Comparison of ENCODE assay signal across 1 cellular context in the genomic region with DNA sequence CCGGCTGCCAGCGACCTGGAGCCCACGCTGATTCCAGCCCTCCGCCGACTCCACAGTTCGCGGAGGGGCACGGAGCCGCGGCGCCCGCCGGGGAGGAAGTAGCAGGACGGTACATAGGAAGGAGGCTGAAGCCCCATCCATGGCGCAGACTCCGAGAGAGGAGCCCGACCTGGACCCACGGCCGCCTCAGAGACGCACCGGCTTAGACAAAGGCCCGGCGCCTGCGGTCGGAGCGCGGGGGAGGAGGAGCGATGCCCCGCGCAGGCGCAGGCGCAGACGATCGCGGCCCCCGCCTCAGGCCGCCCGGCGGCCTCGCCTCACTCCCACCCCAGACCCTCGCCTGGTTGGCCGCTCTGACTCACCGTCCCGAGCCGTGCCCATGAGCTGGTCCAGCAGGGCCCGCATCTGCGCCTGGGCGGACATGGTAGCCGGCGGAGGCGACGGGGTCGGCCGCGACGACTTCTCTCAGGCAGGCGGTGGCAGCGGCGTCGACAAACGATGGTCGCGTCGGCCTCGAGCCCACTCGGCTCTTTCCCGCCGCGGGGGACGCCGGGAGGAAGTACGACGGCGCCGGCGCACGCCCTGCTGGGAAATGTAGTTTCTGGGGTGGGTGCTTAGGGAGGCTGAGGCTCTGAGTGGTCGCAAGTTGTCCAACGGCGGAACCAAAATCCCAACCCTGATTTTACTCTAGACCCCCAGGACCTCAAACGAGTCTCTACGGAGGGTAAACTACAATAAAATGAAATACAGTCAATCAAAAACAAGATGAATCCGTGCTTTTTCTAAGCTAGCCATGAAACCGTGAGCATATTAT.
TF ChIP-seq lines count a peak whose summit lies in the region.

A gene with protein sequence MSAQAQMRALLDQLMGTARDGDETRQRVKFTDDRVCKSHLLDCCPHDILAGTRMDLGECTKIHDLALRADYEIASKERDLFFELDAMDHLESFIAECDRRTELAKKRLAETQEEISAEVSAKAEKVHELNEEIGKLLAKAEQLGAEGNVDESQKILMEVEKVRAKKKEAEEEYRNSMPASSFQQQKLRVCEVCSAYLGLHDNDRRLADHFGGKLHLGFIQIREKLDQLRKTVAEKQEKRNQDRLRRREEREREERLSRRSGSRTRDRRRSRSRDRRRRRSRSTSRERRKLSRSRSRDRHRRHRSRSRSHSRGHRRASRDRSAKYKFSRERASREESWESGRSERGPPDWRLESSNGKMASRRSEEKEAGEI (minus strand): TSS at position 533 of the 814 bp plus-strand sequence. CDS start 110 bp downstream, at position 423.

TF ChIP-seq in K562, 482 proteins besides CTCF, POLR2A, EP300 and RAD21 (continued from another document and continues in another):
- TF ChIP-seq, protein P1, sequence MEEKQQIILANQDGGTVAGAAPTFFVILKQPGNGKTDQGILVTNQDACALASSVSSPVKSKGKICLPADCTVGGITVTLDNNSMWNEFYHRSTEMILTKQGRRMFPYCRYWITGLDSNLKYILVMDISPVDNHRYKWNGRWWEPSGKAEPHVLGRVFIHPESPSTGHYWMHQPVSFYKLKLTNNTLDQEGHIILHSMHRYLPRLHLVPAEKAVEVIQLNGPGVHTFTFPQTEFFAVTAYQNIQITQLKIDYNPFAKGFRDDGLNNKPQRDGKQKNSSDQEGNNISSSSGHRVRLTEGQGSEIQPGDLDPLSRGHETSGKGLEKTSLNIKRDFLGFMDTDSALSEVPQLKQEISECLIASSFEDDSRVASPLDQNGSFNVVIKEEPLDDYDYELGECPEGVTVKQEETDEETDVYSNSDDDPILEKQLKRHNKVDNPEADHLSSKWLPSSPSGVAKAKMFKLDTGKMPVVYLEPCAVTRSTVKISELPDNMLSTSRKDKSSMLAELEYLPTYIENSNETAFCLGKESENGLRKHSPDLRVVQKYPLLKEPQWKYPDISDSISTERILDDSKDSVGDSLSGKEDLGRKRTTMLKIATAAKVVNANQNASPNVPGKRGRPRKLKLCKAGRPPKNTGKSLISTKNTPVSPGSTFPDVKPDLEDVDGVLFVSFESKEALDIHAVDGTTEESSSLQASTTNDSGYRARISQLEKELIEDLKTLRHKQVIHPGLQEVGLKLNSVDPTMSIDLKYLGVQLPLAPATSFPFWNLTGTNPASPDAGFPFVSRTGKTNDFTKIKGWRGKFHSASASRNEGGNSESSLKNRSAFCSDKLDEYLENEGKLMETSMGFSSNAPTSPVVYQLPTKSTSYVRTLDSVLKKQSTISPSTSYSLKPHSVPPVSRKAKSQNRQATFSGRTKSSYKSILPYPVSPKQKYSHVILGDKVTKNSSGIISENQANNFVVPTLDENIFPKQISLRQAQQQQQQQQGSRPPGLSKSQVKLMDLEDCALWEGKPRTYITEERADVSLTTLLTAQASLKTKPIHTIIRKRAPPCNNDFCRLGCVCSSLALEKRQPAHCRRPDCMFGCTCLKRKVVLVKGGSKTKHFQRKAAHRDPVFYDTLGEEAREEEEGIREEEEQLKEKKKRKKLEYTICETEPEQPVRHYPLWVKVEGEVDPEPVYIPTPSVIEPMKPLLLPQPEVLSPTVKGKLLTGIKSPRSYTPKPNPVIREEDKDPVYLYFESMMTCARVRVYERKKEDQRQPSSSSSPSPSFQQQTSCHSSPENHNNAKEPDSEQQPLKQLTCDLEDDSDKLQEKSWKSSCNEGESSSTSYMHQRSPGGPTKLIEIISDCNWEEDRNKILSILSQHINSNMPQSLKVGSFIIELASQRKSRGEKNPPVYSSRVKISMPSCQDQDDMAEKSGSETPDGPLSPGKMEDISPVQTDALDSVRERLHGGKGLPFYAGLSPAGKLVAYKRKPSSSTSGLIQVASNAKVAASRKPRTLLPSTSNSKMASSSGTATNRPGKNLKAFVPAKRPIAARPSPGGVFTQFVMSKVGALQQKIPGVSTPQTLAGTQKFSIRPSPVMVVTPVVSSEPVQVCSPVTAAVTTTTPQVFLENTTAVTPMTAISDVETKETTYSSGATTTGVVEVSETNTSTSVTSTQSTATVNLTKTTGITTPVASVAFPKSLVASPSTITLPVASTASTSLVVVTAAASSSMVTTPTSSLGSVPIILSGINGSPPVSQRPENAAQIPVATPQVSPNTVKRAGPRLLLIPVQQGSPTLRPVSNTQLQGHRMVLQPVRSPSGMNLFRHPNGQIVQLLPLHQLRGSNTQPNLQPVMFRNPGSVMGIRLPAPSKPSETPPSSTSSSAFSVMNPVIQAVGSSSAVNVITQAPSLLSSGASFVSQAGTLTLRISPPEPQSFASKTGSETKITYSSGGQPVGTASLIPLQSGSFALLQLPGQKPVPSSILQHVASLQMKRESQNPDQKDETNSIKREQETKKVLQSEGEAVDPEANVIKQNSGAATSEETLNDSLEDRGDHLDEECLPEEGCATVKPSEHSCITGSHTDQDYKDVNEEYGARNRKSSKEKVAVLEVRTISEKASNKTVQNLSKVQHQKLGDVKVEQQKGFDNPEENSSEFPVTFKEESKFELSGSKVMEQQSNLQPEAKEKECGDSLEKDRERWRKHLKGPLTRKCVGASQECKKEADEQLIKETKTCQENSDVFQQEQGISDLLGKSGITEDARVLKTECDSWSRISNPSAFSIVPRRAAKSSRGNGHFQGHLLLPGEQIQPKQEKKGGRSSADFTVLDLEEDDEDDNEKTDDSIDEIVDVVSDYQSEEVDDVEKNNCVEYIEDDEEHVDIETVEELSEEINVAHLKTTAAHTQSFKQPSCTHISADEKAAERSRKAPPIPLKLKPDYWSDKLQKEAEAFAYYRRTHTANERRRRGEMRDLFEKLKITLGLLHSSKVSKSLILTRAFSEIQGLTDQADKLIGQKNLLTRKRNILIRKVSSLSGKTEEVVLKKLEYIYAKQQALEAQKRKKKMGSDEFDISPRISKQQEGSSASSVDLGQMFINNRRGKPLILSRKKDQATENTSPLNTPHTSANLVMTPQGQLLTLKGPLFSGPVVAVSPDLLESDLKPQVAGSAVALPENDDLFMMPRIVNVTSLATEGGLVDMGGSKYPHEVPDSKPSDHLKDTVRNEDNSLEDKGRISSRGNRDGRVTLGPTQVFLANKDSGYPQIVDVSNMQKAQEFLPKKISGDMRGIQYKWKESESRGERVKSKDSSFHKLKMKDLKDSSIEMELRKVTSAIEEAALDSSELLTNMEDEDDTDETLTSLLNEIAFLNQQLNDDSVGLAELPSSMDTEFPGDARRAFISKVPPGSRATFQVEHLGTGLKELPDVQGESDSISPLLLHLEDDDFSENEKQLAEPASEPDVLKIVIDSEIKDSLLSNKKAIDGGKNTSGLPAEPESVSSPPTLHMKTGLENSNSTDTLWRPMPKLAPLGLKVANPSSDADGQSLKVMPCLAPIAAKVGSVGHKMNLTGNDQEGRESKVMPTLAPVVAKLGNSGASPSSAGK (IDR thresholded peaks at IDR 0.05): peak; percentile 99
- TF ChIP-seq HCFC1 (IDR thresholded peaks at IDR 0.05; ENCODE audit: low read depth, low read length) (peak; percentile 98), ZNF696 (CRISPR knock-in tag; conservative IDR thresholded peaks at IDR 0.05) (no peak), ZNF3 (CRISPR knock-in tag; IDR thresholded peaks at IDR 0.05) (no peak), CBFB (CRISPR knock-in tag; IDR thresholded peaks at IDR 0.05) (peak; percentile 69; the same call in 1 of the 2 replicates), BRD9 (IDR thresholded peaks at IDR 0.05; ENCODE audit: low read depth, partially characterized antibody) (no peak), CSDE1 (IDR thresholded peaks at IDR 0.05) (no peak), ZNF12 (CRISPR knock-in tag; IDR thresholded peaks at IDR 0.05) (no peak; the same call in 1 of the 2 replicates), ZNF408 (CRISPR knock-in tag; IDR thresholded peaks at IDR 0.05; ENCODE audit: low read depth) (no peak), XRCC5 (IDR thresholded peaks at IDR 0.05; ENCODE audit: low read depth, low read length) (no peak), CC2D1A (IDR thresholded peaks at IDR 0.05) (no peak), FOXK1 (CRISPR knock-in tag; IDR thresholded peaks at IDR 0.05; ENCODE audit: borderline replicate concordance) (no peak), SREBF2 (CRISPR knock-in tag; IDR thresholded peaks at IDR 0.05) (no peak), SP2 (IDR thresholded peaks at IDR 0.05; ENCODE audit: extremely low read depth, low read depth, low read length, poor library complexity, severe bottlenecking) (no peak), YY1 (IDR thresholded peaks at IDR 0.05; ENCODE audit: borderline replicate concordance in 1 of 3, control insufficient read depth in 1 of 3, extremely low read depth in 1 of 3, insufficient read depth in 3 of 3, insufficient read length in 1 of 3, insufficient replicate concordance in 2 of 3, low read depth in 1 of 3, low read length in 2 of 3) (peak in 2 of 3 experiments; percentile 61 to 64), FOXJ2 (tag; IDR thresholded peaks at IDR 0.05) (no peak), RFX7 (CRISPR knock-in tag; IDR thresholded peaks at IDR 0.05) (no peak), MAZ (CRISPR knock-in tag; conservative IDR thresholded peaks at IDR 0.05 in 1 of 2, IDR thresholded peaks at IDR 0.05 in 1 of 2) (peak; percentile 83 to 97), ZNF785 (CRISPR knock-in tag; IDR thresholded peaks at IDR 0.05) (no peak), ZFPM2 (CRISPR knock-in tag; IDR thresholded peaks at IDR 0.05) (no peak), MED1 (CRISPR knock-in tag; IDR thresholded peaks at IDR 0.05; ENCODE audit: borderline replicate concordance) (no peak)
- TF ChIP-seq, protein P2, sequence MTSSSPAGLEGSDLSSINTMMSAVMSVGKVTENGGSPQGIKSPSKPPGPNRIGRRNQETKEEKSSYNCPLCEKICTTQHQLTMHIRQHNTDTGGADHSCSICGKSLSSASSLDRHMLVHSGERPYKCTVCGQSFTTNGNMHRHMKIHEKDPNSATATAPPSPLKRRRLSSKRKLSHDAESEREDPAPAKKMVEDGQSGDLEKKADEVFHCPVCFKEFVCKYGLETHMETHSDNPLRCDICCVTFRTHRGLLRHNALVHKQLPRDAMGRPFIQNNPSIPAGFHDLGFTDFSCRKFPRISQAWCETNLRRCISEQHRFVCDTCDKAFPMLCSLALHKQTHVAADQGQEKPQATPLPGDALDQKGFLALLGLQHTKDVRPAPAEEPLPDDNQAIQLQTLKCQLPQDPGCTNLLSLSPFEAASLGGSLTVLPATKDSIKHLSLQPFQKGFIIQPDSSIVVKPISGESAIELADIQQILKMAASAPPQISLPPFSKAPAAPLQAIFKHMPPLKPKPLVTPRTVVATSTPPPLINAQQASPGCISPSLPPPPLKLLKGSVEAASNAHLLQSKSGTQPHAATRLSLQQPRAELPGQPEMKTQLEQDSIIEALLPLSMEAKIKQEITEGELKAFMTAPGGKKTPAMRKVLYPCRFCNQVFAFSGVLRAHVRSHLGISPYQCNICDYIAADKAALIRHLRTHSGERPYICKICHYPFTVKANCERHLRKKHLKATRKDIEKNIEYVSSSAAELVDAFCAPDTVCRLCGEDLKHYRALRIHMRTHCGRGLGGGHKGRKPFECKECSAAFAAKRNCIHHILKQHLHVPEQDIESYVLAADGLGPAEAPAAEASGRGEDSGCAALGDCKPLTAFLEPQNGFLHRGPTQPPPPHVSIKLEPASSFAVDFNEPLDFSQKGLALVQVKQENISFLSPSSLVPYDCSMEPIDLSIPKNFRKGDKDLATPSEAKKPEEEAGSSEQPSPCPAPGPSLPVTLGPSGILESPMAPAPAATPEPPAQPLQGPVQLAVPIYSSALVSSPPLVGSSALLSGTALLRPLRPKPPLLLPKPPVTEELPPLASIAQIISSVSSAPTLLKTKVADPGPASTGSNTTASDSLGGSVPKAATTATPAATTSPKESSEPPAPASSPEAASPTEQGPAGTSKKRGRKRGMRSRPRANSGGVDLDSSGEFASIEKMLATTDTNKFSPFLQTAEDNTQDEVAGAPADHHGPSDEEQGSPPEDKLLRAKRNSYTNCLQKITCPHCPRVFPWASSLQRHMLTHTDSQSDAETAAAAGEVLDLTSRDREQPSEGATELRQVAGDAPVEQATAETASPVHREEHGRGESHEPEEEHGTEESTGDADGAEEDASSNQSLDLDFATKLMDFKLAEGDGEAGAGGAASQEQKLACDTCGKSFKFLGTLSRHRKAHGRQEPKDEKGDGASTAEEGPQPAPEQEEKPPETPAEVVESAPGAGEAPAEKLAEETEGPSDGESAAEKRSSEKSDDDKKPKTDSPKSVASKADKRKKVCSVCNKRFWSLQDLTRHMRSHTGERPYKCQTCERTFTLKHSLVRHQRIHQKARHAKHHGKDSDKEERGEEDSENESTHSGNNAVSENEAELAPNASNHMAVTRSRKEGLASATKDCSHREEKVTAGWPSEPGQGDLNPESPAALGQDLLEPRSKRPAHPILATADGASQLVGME (CRISPR knock-in tag; IDR thresholded peaks at IDR 0.05): no peak; the same call in 1 of the 2 replicates
- TF ChIP-seq, protein P3, sequence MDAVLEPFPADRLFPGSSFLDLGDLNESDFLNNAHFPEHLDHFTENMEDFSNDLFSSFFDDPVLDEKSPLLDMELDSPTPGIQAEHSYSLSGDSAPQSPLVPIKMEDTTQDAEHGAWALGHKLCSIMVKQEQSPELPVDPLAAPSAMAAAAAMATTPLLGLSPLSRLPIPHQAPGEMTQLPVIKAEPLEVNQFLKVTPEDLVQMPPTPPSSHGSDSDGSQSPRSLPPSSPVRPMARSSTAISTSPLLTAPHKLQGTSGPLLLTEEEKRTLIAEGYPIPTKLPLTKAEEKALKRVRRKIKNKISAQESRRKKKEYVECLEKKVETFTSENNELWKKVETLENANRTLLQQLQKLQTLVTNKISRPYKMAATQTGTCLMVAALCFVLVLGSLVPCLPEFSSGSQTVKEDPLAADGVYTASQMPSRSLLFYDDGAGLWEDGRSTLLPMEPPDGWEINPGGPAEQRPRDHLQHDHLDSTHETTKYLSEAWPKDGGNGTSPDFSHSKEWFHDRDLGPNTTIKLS (IDR thresholded peaks at IDR 0.05; ENCODE audit: borderline replicate concordance, low read depth): peak; percentile 94
- TF ChIP-seq, protein P4, sequence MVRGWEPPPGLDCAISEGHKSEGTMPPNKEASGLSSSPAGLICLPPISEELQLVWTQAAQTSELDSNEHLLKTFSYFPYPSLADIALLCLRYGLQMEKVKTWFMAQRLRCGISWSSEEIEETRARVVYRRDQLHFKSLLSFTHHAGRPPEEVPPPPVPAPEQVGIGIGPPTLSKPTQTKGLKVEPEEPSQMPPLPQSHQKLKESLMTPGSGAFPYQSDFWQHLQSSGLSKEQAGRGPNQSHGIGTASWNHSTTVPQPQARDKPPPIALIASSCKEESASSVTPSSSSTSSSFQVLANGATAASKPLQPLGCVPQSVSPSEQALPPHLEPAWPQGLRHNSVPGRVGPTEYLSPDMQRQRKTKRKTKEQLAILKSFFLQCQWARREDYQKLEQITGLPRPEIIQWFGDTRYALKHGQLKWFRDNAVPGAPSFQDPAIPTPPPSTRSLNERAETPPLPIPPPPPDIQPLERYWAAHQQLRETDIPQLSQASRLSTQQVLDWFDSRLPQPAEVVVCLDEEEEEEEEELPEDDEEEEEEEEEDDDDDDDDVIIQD (CRISPR knock-in tag; IDR thresholded peaks at IDR 0.05): peak; percentile 1; the same call in 1 of the 2 replicates
- TF ChIP-seq, protein P5, sequence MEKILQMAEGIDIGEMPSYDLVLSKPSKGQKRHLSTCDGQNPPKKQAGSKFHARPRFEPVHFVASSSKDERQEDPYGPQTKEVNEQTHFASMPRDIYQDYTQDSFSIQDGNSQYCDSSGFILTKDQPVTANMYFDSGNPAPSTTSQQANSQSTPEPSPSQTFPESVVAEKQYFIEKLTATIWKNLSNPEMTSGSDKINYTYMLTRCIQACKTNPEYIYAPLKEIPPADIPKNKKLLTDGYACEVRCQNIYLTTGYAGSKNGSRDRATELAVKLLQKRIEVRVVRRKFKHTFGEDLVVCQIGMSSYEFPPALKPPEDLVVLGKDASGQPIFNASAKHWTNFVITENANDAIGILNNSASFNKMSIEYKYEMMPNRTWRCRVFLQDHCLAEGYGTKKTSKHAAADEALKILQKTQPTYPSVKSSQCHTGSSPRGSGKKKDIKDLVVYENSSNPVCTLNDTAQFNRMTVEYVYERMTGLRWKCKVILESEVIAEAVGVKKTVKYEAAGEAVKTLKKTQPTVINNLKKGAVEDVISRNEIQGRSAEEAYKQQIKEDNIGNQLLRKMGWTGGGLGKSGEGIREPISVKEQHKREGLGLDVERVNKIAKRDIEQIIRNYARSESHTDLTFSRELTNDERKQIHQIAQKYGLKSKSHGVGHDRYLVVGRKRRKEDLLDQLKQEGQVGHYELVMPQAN (IDR thresholded peaks at IDR 0.05; ENCODE audit: borderline replicate concordance): no peak; the same call in 1 of the 2 replicates
